1 cellular context compared by ENCODE assay signal in the genomic region with DNA sequence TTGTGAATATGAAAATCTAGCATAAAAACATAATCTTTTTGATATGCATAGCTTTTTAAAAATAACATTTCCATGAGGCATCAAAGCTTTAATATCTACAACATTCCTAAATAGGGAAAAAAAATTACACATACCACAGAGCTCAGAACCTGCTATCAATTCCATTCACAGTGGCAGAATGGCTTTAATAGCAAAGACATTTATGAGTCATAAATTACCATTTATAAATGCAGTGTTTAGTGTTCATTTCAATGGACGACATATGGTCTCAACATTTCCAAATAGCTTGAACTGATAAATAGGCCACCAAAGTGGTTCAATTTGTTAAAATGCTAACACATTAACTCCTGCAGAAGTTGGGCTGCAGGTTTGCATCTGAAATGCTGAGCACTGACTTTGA.
TF ChIP-seq lines count a peak whose summit lies in the region.

No MANE protein-coding gene starts in this region.

TF ChIP-seq in SK-N-SH treated with all-trans-retinoic acid at 6 μM for 48 hours, 23 proteins besides CTCF, POLR2A, EP300 and RAD21 (continued from another document):
- TF ChIP-seq, protein P1, sequence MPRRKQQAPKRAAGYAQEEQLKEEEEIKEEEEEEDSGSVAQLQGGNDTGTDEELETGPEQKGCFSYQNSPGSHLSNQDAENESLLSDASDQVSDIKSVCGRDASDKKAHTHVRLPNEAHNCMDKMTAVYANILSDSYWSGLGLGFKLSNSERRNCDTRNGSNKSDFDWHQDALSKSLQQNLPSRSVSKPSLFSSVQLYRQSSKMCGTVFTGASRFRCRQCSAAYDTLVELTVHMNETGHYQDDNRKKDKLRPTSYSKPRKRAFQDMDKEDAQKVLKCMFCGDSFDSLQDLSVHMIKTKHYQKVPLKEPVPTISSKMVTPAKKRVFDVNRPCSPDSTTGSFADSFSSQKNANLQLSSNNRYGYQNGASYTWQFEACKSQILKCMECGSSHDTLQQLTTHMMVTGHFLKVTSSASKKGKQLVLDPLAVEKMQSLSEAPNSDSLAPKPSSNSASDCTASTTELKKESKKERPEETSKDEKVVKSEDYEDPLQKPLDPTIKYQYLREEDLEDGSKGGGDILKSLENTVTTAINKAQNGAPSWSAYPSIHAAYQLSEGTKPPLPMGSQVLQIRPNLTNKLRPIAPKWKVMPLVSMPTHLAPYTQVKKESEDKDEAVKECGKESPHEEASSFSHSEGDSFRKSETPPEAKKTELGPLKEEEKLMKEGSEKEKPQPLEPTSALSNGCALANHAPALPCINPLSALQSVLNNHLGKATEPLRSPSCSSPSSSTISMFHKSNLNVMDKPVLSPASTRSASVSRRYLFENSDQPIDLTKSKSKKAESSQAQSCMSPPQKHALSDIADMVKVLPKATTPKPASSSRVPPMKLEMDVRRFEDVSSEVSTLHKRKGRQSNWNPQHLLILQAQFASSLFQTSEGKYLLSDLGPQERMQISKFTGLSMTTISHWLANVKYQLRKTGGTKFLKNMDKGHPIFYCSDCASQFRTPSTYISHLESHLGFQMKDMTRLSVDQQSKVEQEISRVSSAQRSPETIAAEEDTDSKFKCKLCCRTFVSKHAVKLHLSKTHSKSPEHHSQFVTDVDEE (CRISPR knock-in tag; IDR thresholded peaks at IDR 0.05), result no peak
- TF ChIP-seq TOX (CRISPR knock-in tag; IDR thresholded peaks at IDR 0.05; ENCODE audit: borderline replicate concordance), result no peak
